10 cellular contexts compared by ENCODE assay signal in genomic region chrX:54786972-54787371, GRCh38. TPM values are rescaled to one million over a fixed set of nuclear protein-coding genes. Genes with fewer than 3 reads are reported as not detected.
DNase-seq lines count a peak whose midpoint lies in the region; ATAC-seq and TF ChIP-seq lines count a peak whose summit lies in the region.
"Had no signal": no experiment of that assay in that cellular context is flagged by ENCODE, and none has a peak within 500 bp of the region (broad histone marks: within the 10 kb centered on the region; RNA-seq: fewer than 3 reads in every experiment).

No MANE protein-coding gene starts in this region.

- H3K36me3 ChIP-seq in right lobe of liver, result no peaks in the 10 kb centered on the region

- H3K27ac ChIP-seq in right lobe of liver, result no peak overlapping the region

- H3K4me1 Mint-ChIP-seq in activated CD4-positive, alpha-beta memory T cell treated with anti-CD3 and anti-CD28 coated beads, Interleukin-2, amount 10 ng/mL, durations not matched to agents 7 days and 5 days, result no peaks in the 10 kb centered on the region

- no peaks in the 10 kb centered on the region for H3K36me3 Mint-ChIP-seq in activated CD4-positive, alpha-beta memory T cell treated with anti-CD3 and anti-CD28 coated beads, Interleukin-2, amount 10 ng/mL, durations not matched to agents 7 days and 5 days (ENCODE audit: low read depth)

- ATAC-seq in right lobe of liver, result peak; percentile 83 to 94 (median 85)

- no peaks in the 10 kb centered on the region for H3K4me1 ChIP-seq in right lobe of liver

- H3K27ac Mint-ChIP-seq in activated CD4-positive, alpha-beta memory T cell treated with anti-CD3 and anti-CD28 coated beads, Interleukin-2, amount 10 ng/mL, durations not matched to agents 7 days and 5 days, result no peak overlapping the region
- H3K27ac Mint-ChIP-seq: dendritic cell treated with granulocyte-macrophage colony-stimulating factor and Interleukin-4, amounts not matched to agents 40 ng/mL and 50 ng/mL, for 4 days had no signal

- no peak overlapping the region for H3K4me3 ChIP-seq in right lobe of liver

- no peaks in the 10 kb centered on the region for H3K9me3 Mint-ChIP-seq in activated CD4-positive, alpha-beta memory T cell treated with anti-CD3 and anti-CD28 coated beads, Interleukin-2, amount 10 ng/mL, durations not matched to agents 7 days and 5 days
- H3K9me3 Mint-ChIP-seq: dendritic cell treated with granulocyte-macrophage colony-stimulating factor and Interleukin-4, amounts not matched to agents 40 ng/mL and 50 ng/mL, for 4 days had no signal

- POLR2A ChIA-PET in activated CD4-positive, alpha-beta memory T cell treated with anti-CD3 and anti-CD28 coated beads, Interleukin-2, amount 10 ng/mL, durations not matched to agents 7 days and 5 days (lab: Charles Lee), result no interaction called here

- no peaks in the 10 kb centered on the region for H3K27me3 ChIP-seq in right lobe of liver

- no peak overlapping the region for H3K4me3 Mint-ChIP-seq in activated CD4-positive, alpha-beta memory T cell treated with anti-CD3 and anti-CD28 coated beads, Interleukin-2, amount 10 ng/mL, durations not matched to agents 7 days and 5 days
- H3K4me3 Mint-ChIP-seq: dendritic cell treated with granulocyte-macrophage colony-stimulating factor and Interleukin-4, amounts not matched to agents 40 ng/mL and 50 ng/mL, for 4 days had no signal

- intact Hi-C loops in right lobe of liver (cut with DNase I), result no loop called here

- peaks cover 2% of the 10 kb centered on the region for H3K27me3 Mint-ChIP-seq in activated CD4-positive, alpha-beta memory T cell treated with anti-CD3 and anti-CD28 coated beads, Interleukin-2, amount 10 ng/mL, durations not matched to agents 7 days and 5 days

- peak; percentile 78 for DNase-seq in ELF-1 (ENCODE audit: low read depth, low spot score)
- DNase-seq in HK-2 (ENCODE audit: unreplicated experiment), result peak; percentile 23
- DNase-seq in activated CD4-positive, alpha-beta memory T cell treated with anti-CD3 and anti-CD28 coated beads, Interleukin-2, amount 10 ng/mL, durations not matched to agents 7 days and 5 days, result peak; percentile 38
- peak in 1 of 3 donors; percentile 49 for DNase-seq in right lobe of liver
- no peak for DNase-seq in anterior cingulate cortex (lab: John Stamatoyannopoulos, UW)
- DNase-seq in epidermal melanocyte (ENCODE audit: insufficient read length, low spot score), result no peak
- DNase-seq in NCI-H1105 treated with DMSO at 0.1 percent for 48 hours (lab: John Stamatoyannopoulos, UW), result no peak
- no peak for DNase-seq in superior temporal gyrus (ENCODE audit: extremely low spot score)
- DNase-seq: posterior cingulate gyrus had no signal

- H3K9me3 ChIP-seq in right lobe of liver, result no peaks in the 10 kb centered on the region

- peak; percentile 39 to 59 (median 46) for TF ChIP-seq CTCF in right lobe of liver (IDR thresholded peaks at IDR 0.05)

- TF ChIP-seq POLR2A in right lobe of liver (IDR thresholded peaks at IDR 0.05), result no peak

- CTCF ChIA-PET in activated CD4-positive, alpha-beta memory T cell treated with anti-CD3 and anti-CD28 coated beads, Interleukin-2, amount 10 ng/mL, durations not matched to agents 7 days and 5 days (lab: Charles Lee), result interaction anchor here (0.7 kb wide), 1 partner anchor 147 kb away, joined by 5 read pairs; no protein-coding TSS in a partner anchor

- 67% methylated on average over 1 of the region's 2 CpGs for WGBS in right lobe of liver (ENCODE audit: insufficient coverage, low coverage, low lambda C conversion rate, missing lambda C conversion rate)

RNA-seq across cellular contexts. Expression of gene ITIH6, which starts 11.1 kb away (rescaled TPM):
- not detected for total RNA-seq in activated CD4-positive, alpha-beta memory T cell treated with anti-CD3 and anti-CD28 coated beads, Interleukin-2, amount 10 ng/mL, durations not matched to agents 7 days and 5 days
- total RNA-seq in right lobe of liver, result not detected

RNA-seq across cellular contexts. Expression of gene MAGED2, which starts 20.6 kb away (rescaled TPM):
- 10 to 100 TPM; 63.3 to 70.1 TPM for total RNA-seq in activated CD4-positive, alpha-beta memory T cell treated with anti-CD3 and anti-CD28 coated beads, Interleukin-2, amount 10 ng/mL, durations not matched to agents 7 days and 5 days
- 10 to 100 TPM; 24.2 to 57.2 (median 38.7) TPM for total RNA-seq in right lobe of liver

Comparison
In these comparisons a context has a peak if more than half of its experiments do, and no peak if none do; other contexts are left out.
1. DNase-seq: peak in ELF-1 (single experiment), HK-2 (single experiment) and activated CD4-positive, alpha-beta memory T cell treated with anti-CD3 and anti-CD28 coated beads, Interleukin-2, amount 10 ng/mL, durations not matched to agents 7 days and 5 days (single experiment); none in anterior cingulate cortex (0 of 58), epidermal melanocyte (single experiment), NCI-H1105 treated with DMSO at 0.1 percent for 48 hours (single experiment) and superior temporal gyrus (single experiment).